In the genomic region with DNA sequence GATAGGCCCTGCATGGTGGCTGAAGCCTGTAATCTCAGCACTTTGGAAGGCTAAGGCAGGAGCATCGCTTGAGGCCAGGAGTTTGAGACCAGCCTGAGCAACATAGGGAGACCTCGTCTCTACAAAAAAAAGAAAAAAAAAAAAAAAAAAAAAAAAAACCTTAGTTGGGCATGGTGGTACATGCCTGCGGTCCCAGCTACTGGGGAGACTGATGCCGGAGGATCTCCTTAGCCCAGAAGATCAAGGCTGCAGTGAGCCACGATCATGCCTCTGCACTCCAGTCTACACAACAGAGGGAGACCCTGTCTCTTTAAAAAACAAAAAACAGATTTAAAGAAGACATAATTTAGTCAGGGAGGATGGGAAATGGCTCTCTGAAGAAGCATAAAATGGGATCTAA, we compare ENCODE assay signal across 22 cellular contexts.
"Had no signal": no experiment of that assay in that cellular context is flagged by ENCODE, and none has a peak within 500 bp of the region (broad histone marks: within the 10 kb centered on the region; RNA-seq: fewer than 3 reads in every experiment).

No MANE protein-coding gene starts in this region.

- H3K9me3 Mint-ChIP-seq: activated CD4-positive, alpha-beta T cell treated with anti-CD3 and anti-CD28 coated beads, Interleukin-2, amount 10 ng/mL, durations not matched to agents 7 days and 5 days; activated naive CD8-positive, alpha-beta T cell treated with anti-CD3 and anti-CD28 coated beads, Interleukin-2, amount 50 U/mL, for 24 hours; activated T-helper 1 cell treated with anti-CD3 and anti-CD28 coated beads, Interleukin-12 subunit alpha, Interleukin-12 subunit beta, Interleukin-2, Interleukin-4 antibody, amounts not matched to agents 30 ng/mL and 10 ng/mL and 1 ng/mL, durations not matched to agents 14 hours and 24 hours and 36 hours; dendritic cell treated with granulocyte-macrophage colony-stimulating factor and Interleukin-4, amounts not matched to agents 40 ng/mL and 50 ng/mL, for 4 days; memory B cell; stimulated activated naive B cell treated with anti-CD40 and anti-IgM and Interleukin-4, amounts not matched to agents 10 μg/mL and 1 μg/mL and 100 μg/mL, for 72 hours had no signal

- H3K27me3 ChIP-seq: cardiac muscle cell, hepatocyte, sigmoid colon, transverse colon, vagina had no signal

- H3K9me3 ChIP-seq: sigmoid colon, transverse colon, vagina had no signal

- H3K27ac ChIP-seq: cardiac muscle cell, hepatocyte, sigmoid colon, transverse colon, vagina had no signal

- H3K27ac Mint-ChIP-seq: activated CD4-positive, alpha-beta T cell treated with anti-CD3 and anti-CD28 coated beads, Interleukin-2, amount 10 ng/mL, durations not matched to agents 7 days and 5 days; activated CD8-positive, alpha-beta T cell treated with anti-CD3 and anti-CD28 coated beads, Interleukin-2, amount 10 ng/mL, durations not matched to agents 7 days and 5 days; activated naive CD8-positive, alpha-beta T cell treated with anti-CD3 and anti-CD28 coated beads, Interleukin-2, amount 50 U/mL, for 24 hours; activated T-helper 1 cell treated with anti-CD3 and anti-CD28 coated beads, Interleukin-12 subunit alpha, Interleukin-12 subunit beta, Interleukin-2, Interleukin-4 antibody, amounts not matched to agents 30 ng/mL and 10 ng/mL and 1 ng/mL, durations not matched to agents 14 hours and 24 hours and 36 hours; dendritic cell treated with granulocyte-macrophage colony-stimulating factor and Interleukin-4, amounts not matched to agents 40 ng/mL and 50 ng/mL, for 4 days; memory B cell; stimulated activated naive B cell treated with anti-CD40 and anti-IgM and Interleukin-4, amounts not matched to agents 10 μg/mL and 1 μg/mL and 100 μg/mL, for 72 hours had no signal

- H3K4me2 ChIP-seq: hepatocyte, smooth muscle cell had no signal

- H2AFZ ChIP-seq: hepatocyte had no signal

- H3K4me3 Mint-ChIP-seq: activated CD4-positive, alpha-beta T cell treated with anti-CD3 and anti-CD28 coated beads, Interleukin-2, amount 10 ng/mL, durations not matched to agents 7 days and 5 days; activated CD8-positive, alpha-beta T cell treated with anti-CD3 and anti-CD28 coated beads, Interleukin-2, amount 10 ng/mL, durations not matched to agents 7 days and 5 days; activated naive CD8-positive, alpha-beta T cell treated with anti-CD3 and anti-CD28 coated beads, Interleukin-2, amount 50 U/mL, for 24 hours; activated T-helper 1 cell treated with anti-CD3 and anti-CD28 coated beads, Interleukin-12 subunit alpha, Interleukin-12 subunit beta, Interleukin-2, Interleukin-4 antibody, amounts not matched to agents 30 ng/mL and 10 ng/mL and 1 ng/mL, durations not matched to agents 14 hours and 24 hours and 36 hours; dendritic cell treated with granulocyte-macrophage colony-stimulating factor and Interleukin-4, amounts not matched to agents 40 ng/mL and 50 ng/mL, for 4 days; memory B cell; stimulated activated naive B cell treated with anti-CD40 and anti-IgM and Interleukin-4, amounts not matched to agents 10 μg/mL and 1 μg/mL and 100 μg/mL, for 72 hours had no signal

- H3K36me3 ChIP-seq: sigmoid colon, transverse colon had no signal

- DNase-seq: activated CD4-positive, alpha-beta T cell treated with anti-CD3 and anti-CD28 coated beads, Interleukin-2, amount 10 ng/mL, durations not matched to agents 7 days and 5 days; activated CD8-positive, alpha-beta T cell treated with anti-CD3 and anti-CD28 coated beads, Interleukin-2, amount 10 ng/mL, durations not matched to agents 7 days and 5 days; activated gamma-delta T cell; activated naive CD4-positive, alpha-beta T cell treated with anti-CD3 and anti-CD28 coated beads, Interleukin-2, amount 50 U/mL, for 16 hours; activated naive CD8-positive, alpha-beta T cell treated with anti-CD3 and anti-CD28 coated beads, Interleukin-2, amount 50 U/mL, for 24 hours; effector CD4-positive, alpha-beta T cell; erythroblast; foreskin fibroblast; posterior cingulate gyrus; sigmoid colon; stimulated activated CD4-positive, alpha-beta T cell treated with anti-CD3 and anti-CD28 coated beads, Interleukin-15, amount 100 ng/mL, for 24 hours; stimulated activated CD8-positive, alpha-beta memory T cell treated with anti-CD3 and anti-CD28 coated beads, Interleukin-4, amount 100 ng/mL, for 48 hours; stimulated activated naive B cell treated with anti-CD40 and anti-IgM and Interleukin-4, amounts not matched to agents 10 μg/mL and 1 μg/mL and 100 μg/mL, for 72 hours; transverse colon had no signal

- H3K4me3 ChIP-seq: cardiac muscle cell, hepatocyte, sigmoid colon, smooth muscle cell, transverse colon, vagina had no signal

- FAIRE-seq: islet of Langerhans had no signal
